Comparison of ENCODE assay signal across 29 cellular contexts in genomic region chr7:45253368-45253767, GRCh38.
"Had no signal": no experiment of that assay in that cellular context is flagged by ENCODE, and none has a peak within 500 bp of the region (broad histone marks: within the 10 kb centered on the region; RNA-seq: fewer than 3 reads in every experiment).

No MANE protein-coding gene starts in this region.

- H3K9me3 Mint-ChIP-seq: activated CD4-positive, alpha-beta memory T cell treated with anti-CD3 and anti-CD28 coated beads for 36 hours; activated CD4-positive, alpha-beta T cell treated with anti-CD3 and anti-CD28 coated beads, Interleukin-2, amount 10 ng/mL, durations not matched to agents 24 days and 14 days; activated naive CD4-positive, alpha-beta T cell treated with anti-CD3 and anti-CD28 coated beads, Interleukin-2, amount 10 ng/mL, durations not matched to agents 7 days and 5 days; activated naive CD4-positive, alpha-beta T cell treated with anti-CD3 and anti-CD28 coated beads, Interleukin-2, amount 50 U/mL, for 72 hours; activated naive CD8-positive, alpha-beta T cell treated with anti-CD3 and anti-CD28 coated beads, Interleukin-2, amount 10 ng/mL, durations not matched to agents 7 days and 5 days; brain; central memory CD8-positive, alpha-beta T cell; dendritic cell treated with granulocyte-macrophage colony-stimulating factor and Interleukin-4, amounts not matched to agents 40 ng/mL and 50 ng/mL, for 4 days; endodermal cell had no signal

- ATAC-seq: activated CD4-positive, alpha-beta T cell treated with anti-CD3 and anti-CD28 coated beads for 36 hours; activated CD8-positive, alpha-beta memory T cell treated with anti-CD3 and anti-CD28 coated beads, Interleukin-2, amount 10 ng/mL, durations not matched to agents 7 days and 5 days; activated CD8-positive, alpha-beta T cell treated with anti-CD3 and anti-CD28 coated beads, Interleukin-2, amount 10 ng/mL, durations not matched to agents 7 days and 5 days; activated naive CD4-positive, alpha-beta T cell treated with anti-CD3 and anti-CD28 coated beads, Interleukin-2, amount 50 U/mL, for 72 hours; esophagus mucosa; T-helper 17 cell had no signal

- H3K4me1 ChIP-seq: ascending aorta, breast epithelium had no signal

- H3K4me3 Mint-ChIP-seq: activated CD4-positive, alpha-beta memory T cell treated with anti-CD3 and anti-CD28 coated beads for 36 hours; activated CD4-positive, alpha-beta T cell treated with anti-CD3 and anti-CD28 coated beads for 36 hours; activated CD4-positive, alpha-beta T cell treated with anti-CD3 and anti-CD28 coated beads, Interleukin-2, amount 10 ng/mL, durations not matched to agents 24 days and 14 days; activated CD8-positive, alpha-beta memory T cell treated with anti-CD3 and anti-CD28 coated beads, Interleukin-2, amount 10 ng/mL, durations not matched to agents 7 days and 5 days; activated CD8-positive, alpha-beta T cell treated with anti-CD3 and anti-CD28 coated beads, Interleukin-2, amount 10 ng/mL, durations not matched to agents 7 days and 5 days; activated naive CD4-positive, alpha-beta T cell treated with anti-CD3 and anti-CD28 coated beads, Interleukin-2, amount 10 ng/mL, durations not matched to agents 7 days and 5 days; activated naive CD8-positive, alpha-beta T cell treated with anti-CD3 and anti-CD28 coated beads, Interleukin-2, amount 10 ng/mL, durations not matched to agents 7 days and 5 days; brain; central memory CD8-positive, alpha-beta T cell; dendritic cell treated with granulocyte-macrophage colony-stimulating factor and Interleukin-4, amounts not matched to agents 40 ng/mL and 50 ng/mL, for 4 days; endodermal cell; T-helper 17 cell had no signal

- DNase-seq: activated CD4-positive, alpha-beta memory T cell treated with anti-CD3 and anti-CD28 coated beads for 36 hours; activated CD4-positive, alpha-beta T cell treated with anti-CD3 and anti-CD28 coated beads for 36 hours; activated CD4-positive, alpha-beta T cell treated with anti-CD3 and anti-CD28 coated beads, Interleukin-2, amount 10 ng/mL, durations not matched to agents 24 days and 14 days; activated CD4-positive, CD25-positive, alpha-beta regulatory T cell; activated CD4-positive, CD25-positive, alpha-beta regulatory T cell treated with anti-CD3 and anti-CD28 coated beads, Interleukin-2, amount 50 U/mL, for 72 hours; activated CD8-positive, alpha-beta memory T cell treated with anti-CD3 and anti-CD28 coated beads, Interleukin-2, amount 10 ng/mL, durations not matched to agents 7 days and 5 days; activated CD8-positive, alpha-beta memory T cell treated with anti-CD3 and anti-CD28 coated beads, Interleukin-2, amount 50 U/mL, for 4 hours; activated CD8-positive, alpha-beta T cell treated with anti-CD3 and anti-CD28 coated beads, Interleukin-2, amount 10 ng/mL, durations not matched to agents 7 days and 5 days; activated gamma-delta T cell; activated naive CD4-positive, alpha-beta T cell; activated naive CD4-positive, alpha-beta T cell treated with anti-CD3 and anti-CD28 coated beads, Interleukin-2, amount 10 ng/mL, durations not matched to agents 7 days and 5 days; activated naive CD8-positive, alpha-beta T cell treated with anti-CD3 and anti-CD28 coated beads, Interleukin-2, amount 10 ng/mL, durations not matched to agents 7 days and 5 days; activated T-cell treated with anti-CD3 and anti-CD28 coated beads, Interleukin-2, amount 50 U/mL, for 1 hour; activated T-cell treated with anti-CD3 and anti-CD28 coated beads, Interleukin-2, amount 50 U/mL, for 48 hours; dorsolateral prefrontal cortex; effector memory CD4-positive, alpha-beta T cell; endodermal cell; foreskin fibroblast; T-helper 1 cell; T-helper 17 cell had no signal

- H3K27me3 ChIP-seq: ascending aorta, breast epithelium, cardiac muscle cell, dorsolateral prefrontal cortex had no signal

- H3K36me3 Mint-ChIP-seq: activated CD4-positive, alpha-beta memory T cell treated with anti-CD3 and anti-CD28 coated beads for 36 hours; activated CD8-positive, alpha-beta memory T cell treated with anti-CD3 and anti-CD28 coated beads, Interleukin-2, amount 10 ng/mL, durations not matched to agents 7 days and 5 days; activated naive CD4-positive, alpha-beta T cell treated with anti-CD3 and anti-CD28 coated beads, Interleukin-2, amount 10 ng/mL, durations not matched to agents 7 days and 5 days; activated naive CD4-positive, alpha-beta T cell treated with anti-CD3 and anti-CD28 coated beads, Interleukin-2, amount 50 U/mL, for 72 hours; activated naive CD8-positive, alpha-beta T cell treated with anti-CD3 and anti-CD28 coated beads, Interleukin-2, amount 10 ng/mL, durations not matched to agents 7 days and 5 days; brain had no signal

- H3K27ac ChIP-seq: ascending aorta, breast epithelium, cardiac muscle cell, coronary artery, dorsolateral prefrontal cortex had no signal

- H3K9me3 ChIP-seq: ascending aorta, breast epithelium had no signal

- H3K4me3 ChIP-seq: ascending aorta, breast epithelium, cardiac muscle cell, coronary artery, dorsolateral prefrontal cortex had no signal

- H3K4me1 Mint-ChIP-seq: activated CD4-positive, alpha-beta T cell treated with anti-CD3 and anti-CD28 coated beads for 36 hours; activated CD8-positive, alpha-beta memory T cell treated with anti-CD3 and anti-CD28 coated beads, Interleukin-2, amount 10 ng/mL, durations not matched to agents 7 days and 5 days; activated naive CD4-positive, alpha-beta T cell treated with anti-CD3 and anti-CD28 coated beads, Interleukin-2, amount 10 ng/mL, durations not matched to agents 7 days and 5 days; activated naive CD8-positive, alpha-beta T cell treated with anti-CD3 and anti-CD28 coated beads, Interleukin-2, amount 10 ng/mL, durations not matched to agents 7 days and 5 days; brain; central memory CD8-positive, alpha-beta T cell; endodermal cell had no signal

- H3K36me3 ChIP-seq: ascending aorta, breast epithelium, cardiac muscle cell had no signal

- H3K27ac Mint-ChIP-seq: activated CD4-positive, alpha-beta memory T cell treated with anti-CD3 and anti-CD28 coated beads for 36 hours; activated CD4-positive, alpha-beta T cell treated with anti-CD3 and anti-CD28 coated beads for 36 hours; activated CD4-positive, alpha-beta T cell treated with anti-CD3 and anti-CD28 coated beads, Interleukin-2, amount 10 ng/mL, durations not matched to agents 24 days and 14 days; activated CD8-positive, alpha-beta memory T cell treated with anti-CD3 and anti-CD28 coated beads, Interleukin-2, amount 10 ng/mL, durations not matched to agents 7 days and 5 days; activated CD8-positive, alpha-beta T cell treated with anti-CD3 and anti-CD28 coated beads, Interleukin-2, amount 10 ng/mL, durations not matched to agents 7 days and 5 days; activated naive CD4-positive, alpha-beta T cell treated with anti-CD3 and anti-CD28 coated beads, Interleukin-2, amount 10 ng/mL, durations not matched to agents 7 days and 5 days; activated naive CD4-positive, alpha-beta T cell treated with anti-CD3 and anti-CD28 coated beads, Interleukin-2, amount 50 U/mL, for 72 hours; activated naive CD8-positive, alpha-beta T cell treated with anti-CD3 and anti-CD28 coated beads, Interleukin-2, amount 10 ng/mL, durations not matched to agents 7 days and 5 days; brain; dendritic cell treated with granulocyte-macrophage colony-stimulating factor and Interleukin-4, amounts not matched to agents 40 ng/mL and 50 ng/mL, for 4 days; endodermal cell; T-helper 17 cell had no signal
